ENCODE assay signal across 11 cellular contexts in genomic region chr14:101737414-101738367, GRCh38. TPM values are rescaled to one million over a fixed set of nuclear protein-coding genes. Genes with fewer than 3 reads are reported as not detected.
DNase-seq lines count a peak whose midpoint lies in the region; ATAC-seq and TF ChIP-seq lines count a peak whose summit lies in the region.
"Had no signal": no experiment of that assay in that cellular context is flagged by ENCODE, and none has a peak within 500 bp of the region (broad histone marks: within the 10 kb centered on the region; RNA-seq: fewer than 3 reads in every experiment).

No MANE protein-coding gene starts in this region.

- intact Hi-C loops in mucosa of descending colon (cut with DNase I, micrococcal nuclease) = no loop called here

- peak; percentile 58 for ATAC-seq in activated T-helper 17 cell treated with anti-CD3 and anti-CD28 coated beads, Interleukin-2, amount 50 U/mL, for 72 hours (replicated peaks)
- ATAC-seq in mucosa of descending colon = peak; percentile 65
- no peak for ATAC-seq in HG02840 (IDR thresholded peaks at IDR 0.05; ENCODE audit: low FRiP score, unreplicated experiment)
- no peak for ATAC-seq in GM21723 (IDR thresholded peaks at IDR 0.05; ENCODE audit: unreplicated experiment)

- H3K36me3 Mint-ChIP-seq in activated T-helper 17 cell treated with anti-CD3 and anti-CD28 coated beads, Interleukin-2, amount 50 U/mL, for 72 hours (ENCODE audit: low read depth) = no peaks in the 10 kb centered on the region

- H3K27me3 Mint-ChIP-seq in activated T-helper 17 cell treated with anti-CD3 and anti-CD28 coated beads, Interleukin-2, amount 50 U/mL, for 72 hours = no peaks in the 10 kb centered on the region

- no peak overlapping the region for H3K4me3 Mint-ChIP-seq in activated T-helper 17 cell treated with anti-CD3 and anti-CD28 coated beads, Interleukin-2, amount 50 U/mL, for 72 hours

- H3K36me3 ChIP-seq in HEK293 (ENCODE audit: control insufficient read depth in 2 of 2, insufficient read depth in 1 of 2, low read length in 2 of 2) (no peaks in the 10 kb centered on the region), mucosa of descending colon (ENCODE audit: low read depth) (no peaks in the 10 kb centered on the region)
- H3K36me3 ChIP-seq: brain microvascular endothelial cell had no signal

- POLR2A ChIA-PET in HEK293 (lab: Yijun Ruan, JAX) = no interaction called here

- H3K9me3 Mint-ChIP-seq in activated T-helper 17 cell treated with anti-CD3 and anti-CD28 coated beads, Interleukin-2, amount 50 U/mL, for 72 hours = peaks cover 8% of the 10 kb centered on the region

- H3K27ac ChIP-seq in HEK293 (ENCODE audit: extremely low read depth, low read depth, low read length) = no peak overlapping the region
- H3K27ac ChIP-seq: brain microvascular endothelial cell had no signal

- H3K4me1 ChIP-seq in HEK293 (ENCODE audit: control insufficient read depth, insufficient read depth, low read length) = no peaks in the 10 kb centered on the region
- no peaks in the 10 kb centered on the region for H3K4me1 ChIP-seq in mucosa of descending colon (ENCODE audit: low read depth)

- H3K9me3 ChIP-seq in HEK293 (ENCODE audit: control insufficient read depth, insufficient read depth, low read depth, low read length) (no peaks in the 10 kb centered on the region), mucosa of descending colon (peaks cover 12% of the 10 kb centered on the region)

- DNase-seq in DMS53 (lab: John Stamatoyannopoulos, UW) (peak; percentile 11), DMS53 treated with DMSO at 0.1 percent for 48 hours (lab: John Stamatoyannopoulos, UW; ENCODE audit: unreplicated experiment) (no peak), mucosa of descending colon (no peak)
- no peak for DNase-seq in effector CD8-positive, alpha-beta T cell (lab: John Stamatoyannopoulos, UW)
- DNase-seq: brain microvascular endothelial cell, NCI-H1105 treated with DMSO at 0.1 percent for 48 hours, trophoblast cell had no signal

- H3K4me3 ChIP-seq in HEK293 (ENCODE audit: low read depth, low read length) (no peak overlapping the region), mucosa of descending colon (no peak overlapping the region)

- TF ChIP-seq CTCF in HEK293 (tag by site-specific recombination; IDR thresholded peaks at IDR 0.05) (no peak), mucosa of descending colon (IDR thresholded peaks at IDR 0.05) (no peak)

- CTCF ChIA-PET in HEK293 (lab: Yijun Ruan, JAX) = no interaction called here

- peak overlapping the region; percentile 58 for H3K27ac Mint-ChIP-seq in activated T-helper 17 cell treated with anti-CD3 and anti-CD28 coated beads, Interleukin-2, amount 50 U/mL, for 72 hours

- H3K4me1 Mint-ChIP-seq in activated T-helper 17 cell treated with anti-CD3 and anti-CD28 coated beads, Interleukin-2, amount 50 U/mL, for 72 hours = peaks cover 5% of the 10 kb centered on the region

TF ChIP-seq in HEK293, 187 proteins besides CTCF, POLR2A, EP300 and RAD21:
- TF ChIP-seq ZNF621 (tag by site-specific recombination; IDR thresholded peaks at IDR 0.05) = no peak
- TF ChIP-seq PATZ1 (tag by site-specific recombination; IDR thresholded peaks at IDR 0.05) = no peak
- no peak for TF ChIP-seq ZSCAN18 (tag by site-specific recombination; IDR thresholded peaks at IDR 0.05)
- TF ChIP-seq ZNF548 (tag by site-specific recombination; IDR thresholded peaks at IDR 0.05) = peak; percentile 61; the same call in 1 of the 2 replicates
- TF ChIP-seq ZNF354C (tag by site-specific recombination; IDR thresholded peaks at IDR 0.05; ENCODE audit: borderline replicate concordance, low read depth) = no peak

RNA-seq across cellular contexts. Expression of gene PPP2R5C, which starts 23.8 kb away (rescaled TPM):
- 100 to 1,000 TPM; 232 to 283 TPM for total RNA-seq in activated T-helper 17 cell treated with anti-CD3 and anti-CD28 coated beads, Interleukin-2, amount 50 U/mL, for 72 hours
- total RNA-seq in mucosa of descending colon = 100 to 1,000 TPM; 131 to 173 (median 160) TPM

Comparison
In these comparisons a context has a peak if more than half of its experiments do, and no peak if none do; other contexts are left out.
1. ATAC-seq: peak in activated T-helper 17 cell treated with anti-CD3 and anti-CD28 coated beads, Interleukin-2, amount 50 U/mL, for 72 hours (single experiment) and mucosa of descending colon (single experiment); none in HG02840 (single experiment) and GM21723 (single experiment).